In genomic region chr7:37376386-37376785, GRCh38 we compare ENCODE assay signal across 20 cellular contexts.
DNase-seq lines count a peak whose midpoint lies in the region; ATAC-seq and TF ChIP-seq lines count a peak whose summit lies in the region.
"Had no signal": no experiment of that assay in that cellular context is flagged by ENCODE, and none has a peak within 500 bp of the region (broad histone marks: within the 10 kb centered on the region; RNA-seq: fewer than 3 reads in every experiment).

No MANE protein-coding gene starts in this region.

- no peaks in the 10 kb centered on the region for H3K36me3 ChIP-seq in smooth muscle cell (ENCODE audit: low read depth)
- H3K36me3 ChIP-seq: adrenal gland, upper lobe of right lung had no signal

- H3K27ac Mint-ChIP-seq in activated CD4-positive, alpha-beta T cell treated with anti-CD3 and anti-CD28 coated beads for 36 hours: peak overlapping the region; percentile 82

- H3K4me3 ChIP-seq in smooth muscle cell: no peak overlapping the region
- H3K4me3 ChIP-seq: A549, adrenal gland, mucosa of descending colon, upper lobe of right lung had no signal

- no peak overlapping the region for H2AFZ ChIP-seq in smooth muscle cell (ENCODE audit: low read depth)

- peak; percentile 82 for ATAC-seq in activated CD4-positive, alpha-beta T cell treated with anti-CD3 and anti-CD28 coated beads for 36 hours
- ATAC-seq: A549, left lobe of liver, mucosa of descending colon, right cardiac atrium, upper lobe of right lung had no signal

- POLR2A ChIA-PET in activated CD4-positive, alpha-beta T cell treated with anti-CD3 and anti-CD28 coated beads for 36 hours (lab: Charles Lee): interaction anchor here (1.4 kb wide), 1 partner anchor 23 kb away, joined by 3 read pairs; no protein-coding TSS in a partner anchor

- no peak for TF ChIP-seq CTCF in smooth muscle cell (IDR thresholded peaks at IDR 0.05; ENCODE audit: borderline replicate concordance, insufficient read depth, poor library complexity, severe bottlenecking)

- no peak overlapping the region for H3K4me2 ChIP-seq in smooth muscle cell
- H3K4me2 ChIP-seq: A549 had no signal

- no peaks in the 10 kb centered on the region for H3F3A ChIP-seq in smooth muscle cell (ENCODE audit: low read depth)

- H4K20me1 ChIP-seq in smooth muscle cell (ENCODE audit: low read depth): no peaks in the 10 kb centered on the region

- no peak overlapping the region for H3K9ac ChIP-seq in smooth muscle cell (ENCODE audit: low read depth)

- WGBS in smooth muscle cell (ENCODE audit: low lambda C conversion rate): 64% methylated on average over 8 of the region's 8 CpGs

- H3K4me1 ChIP-seq in smooth muscle cell (ENCODE audit: low read depth): no peaks in the 10 kb centered on the region
- H3K4me1 ChIP-seq: A549, upper lobe of right lung had no signal

- peaks cover 71% of the 10 kb centered on the region for H3K4me1 Mint-ChIP-seq in activated CD4-positive, alpha-beta T cell treated with anti-CD3 and anti-CD28 coated beads for 36 hours

- CTCF ChIA-PET in activated CD4-positive, alpha-beta T cell treated with anti-CD3 and anti-CD28 coated beads for 36 hours (lab: Charles Lee): interaction anchor here (0.6 to 1.5 kb wide), 6 partner anchors 10 to 30 kb away, joined by 3 to 5 read pairs (median 4); no protein-coding TSS in a partner anchor

- peak overlapping the region; percentile 49 for H3K27ac ChIP-seq in smooth muscle cell (ENCODE audit: low read depth)
- H3K27ac ChIP-seq: A549, adrenal gland, upper lobe of right lung had no signal

- H3K9me3 ChIP-seq in smooth muscle cell (replicated peaks; ENCODE audit: low read depth): no peaks in the 10 kb centered on the region
- H3K9me3 ChIP-seq: upper lobe of right lung had no signal

- no peaks in the 10 kb centered on the region for H3K79me2 ChIP-seq in smooth muscle cell (ENCODE audit: low read depth)

- peak overlapping the region; percentile 9 for H3K4me3 Mint-ChIP-seq in activated CD4-positive, alpha-beta T cell treated with anti-CD3 and anti-CD28 coated beads for 36 hours

- DNase-seq in activated CD4-positive, alpha-beta T cell treated with anti-CD3 and anti-CD28 coated beads for 36 hours: peak; percentile 75
- DNase-seq in activated CD4-positive, alpha-beta T cell treated with anti-CD3 and anti-CD28 coated beads, Interleukin-2, amount 50 U/mL, for 1 hour: no peak
- DNase-seq in MV-4-11 (lab: John Stamatoyannopoulos, UW) (peak; percentile 20), smooth muscle cell (lab: John Stamatoyannopoulos, UW; ENCODE audit: unreplicated experiment) (no peak), posterior vena cava (ENCODE audit: low spot score) (no peak), kidney tubule cell (ENCODE audit: low spot score) (no peak), amniotic stem cell (lab: John Stamatoyannopoulos, UW) (no peak)
- peak; percentile 19 for DNase-seq in activated T-helper 9 cell treated with anti-CD3 and anti-CD28 coated beads, Interleukin-2, amount 50 U/mL, for 16 hours (ENCODE audit: low read depth)
- DNase-seq: activated CD8-positive, alpha-beta memory T cell treated with anti-CD3 and anti-CD28 coated beads for 24 hours; adrenal gland; C1 segment of cervical spinal cord; caudate nucleus; DMS 273 treated with DMSO at 0.1 percent for 48 hours; effector memory CD4-positive, alpha-beta T cell; mucosa of descending colon; NCI-H2029; right cardiac atrium; upper lobe of right lung had no signal

- H3K36me3 Mint-ChIP-seq in activated CD4-positive, alpha-beta T cell treated with anti-CD3 and anti-CD28 coated beads for 36 hours (ENCODE audit: low read depth): peaks cover 36% of the 10 kb centered on the region

- intact Hi-C loops in activated CD4-positive, alpha-beta T cell treated with anti-CD3 and anti-CD28 coated beads for 36 hours (cut with DNase I, micrococcal nuclease): loop anchor here (1.0 to 2.0 kb wide), 3 partner anchors 21 to 32 kb away; no protein-coding TSS in a partner anchor
- intact Hi-C loops in posterior vena cava (cut with DNase I): no loop called here

- H3K27me3 Mint-ChIP-seq in activated CD4-positive, alpha-beta T cell treated with anti-CD3 and anti-CD28 coated beads for 36 hours: no peaks in the 10 kb centered on the region

- H3K27me3 ChIP-seq in smooth muscle cell (ENCODE audit: low read depth): no peaks in the 10 kb centered on the region
- H3K27me3 ChIP-seq: adrenal gland, upper lobe of right lung had no signal

- H3K9me3 Mint-ChIP-seq in activated CD4-positive, alpha-beta T cell treated with anti-CD3 and anti-CD28 coated beads for 36 hours (ENCODE audit: low read depth): peaks cover 15% of the 10 kb centered on the region

Comparison
In these comparisons a context has a peak if more than half of its experiments do, and no peak if none do; other contexts are left out.
1. DNase-seq: peak in activated CD4-positive, alpha-beta T cell treated with anti-CD3 and anti-CD28 coated beads for 36 hours (single experiment), MV-4-11 (single experiment) and activated T-helper 9 cell treated with anti-CD3 and anti-CD28 coated beads, Interleukin-2, amount 50 U/mL, for 16 hours (single experiment); none in activated CD4-positive, alpha-beta T cell treated with anti-CD3 and anti-CD28 coated beads, Interleukin-2, amount 50 U/mL, for 1 hour (single experiment), smooth muscle cell (single experiment), posterior vena cava (single experiment), kidney tubule cell (single experiment) and amniotic stem cell (single experiment).
2. intact Hi-C loops: an anchor here in activated CD4-positive, alpha-beta T cell treated with anti-CD3 and anti-CD28 coated beads for 36 hours (1.0 to 2.0 kb wide); none called in posterior vena cava.